ENCODE assay signal across 19 cellular contexts in the genomic region with DNA sequence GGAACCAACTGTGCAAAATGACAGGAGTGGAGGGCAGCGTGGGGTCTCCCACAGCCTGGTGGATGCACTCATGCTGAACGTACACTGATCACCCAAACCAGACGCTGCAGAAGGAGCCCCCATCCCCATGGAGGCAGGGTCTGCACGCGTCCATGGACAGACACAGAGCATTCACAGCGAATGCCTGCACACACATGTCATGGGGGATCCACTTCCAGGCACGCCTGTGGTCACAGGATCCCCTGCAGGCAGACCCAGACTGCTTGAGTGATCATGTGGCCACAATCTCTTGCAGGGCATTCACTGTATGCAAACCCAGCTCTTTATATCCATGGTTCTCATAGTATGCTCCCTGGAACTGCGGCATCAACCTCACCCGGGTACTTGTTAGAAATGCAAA. TPM values are rescaled to one million over a fixed set of nuclear protein-coding genes. Genes with fewer than 3 reads are reported as not detected.
DNase-seq lines count a peak whose midpoint lies in the region; ATAC-seq and TF ChIP-seq lines count a peak whose summit lies in the region.
"Had no signal": no experiment of that assay in that cellular context is flagged by ENCODE, and none has a peak within 500 bp of the region (broad histone marks: within the 10 kb centered on the region; RNA-seq: fewer than 3 reads in every experiment).

No MANE protein-coding gene starts in this region.

- H3K79me1 ChIP-seq in neuronal stem cell (ENCODE audit: low read depth, low read length) = no peaks in the 10 kb centered on the region

- H3K4ac ChIP-seq in neuronal stem cell (ENCODE audit: low read length) = no peak overlapping the region

- H2AFZ ChIP-seq in neuronal stem cell (ENCODE audit: low read length) = no peak overlapping the region
- H2AFZ ChIP-seq: GM23338 had no signal

- H3K4me1 ChIP-seq in BLaER1 (peaks cover 82% of the 10 kb centered on the region), RWPE2 (ENCODE audit: insufficient read depth, poor library complexity, severe bottlenecking) (peaks cover 14% of the 10 kb centered on the region), neuronal stem cell (ENCODE audit: control insufficient read depth in 2 of 2, insufficient read depth in 1 of 2, low read depth in 1 of 2, low read length in 2 of 2) (peaks cover 5 to 13% of the 10 kb centered on the region in 2 donors)

- H4K8ac ChIP-seq in neuronal stem cell (ENCODE audit: low read depth, low read length) = no peak overlapping the region

- ATAC-seq in RWPE2 (ENCODE audit: low read depth) (no peak), GM18907 (IDR thresholded peaks at IDR 0.05; ENCODE audit: unreplicated experiment) (no peak)
- no peak for ATAC-seq in activated CD4-positive, CD25-positive, alpha-beta regulatory T cell treated with anti-CD3 and anti-CD28 coated beads, Interleukin-2, amount 50 U/mL, for 24 hours
- ATAC-seq: GM12878, GM23338 had no signal

- H4K20me1 ChIP-seq in BLaER1 = peaks cover 42% of the 10 kb centered on the region

- WGBS in neuronal stem cell (ENCODE audit: extremely low coverage in 2 of 2, insufficient read length in 2 of 2, insufficient replicate concordance in 1 of 2), 2 donors = no CpG with 5 or more reads among the region's 9 CpGs

- H3K4me2 ChIP-seq in BLaER1 (peak overlapping the region; percentile 99), neuronal stem cell (ENCODE audit: insufficient read depth, low read length, poor library complexity, severe bottlenecking) (no peak overlapping the region)
- H3K4me2 ChIP-seq: GM23338 had no signal

- H4K91ac ChIP-seq in neuronal stem cell (ENCODE audit: low read depth, low read length, poor library complexity) = no peak overlapping the region

- H3K23ac ChIP-seq in neuronal stem cell (ENCODE audit: low read depth, low read length, poor library complexity) = no peak overlapping the region

- peak overlapping the region; percentile 10 for H3K14ac ChIP-seq in neuronal stem cell (ENCODE audit: low read length)

- no peak overlapping the region for H2BK15ac ChIP-seq in neuronal stem cell (ENCODE audit: low read length)

- peaks cover 41% of the 10 kb centered on the region for H3K27me3 ChIP-seq in BLaER1
- peaks cover 19% of the 10 kb centered on the region for H3K27me3 ChIP-seq in RWPE2 (ENCODE audit: insufficient read depth, poor library complexity, severe bottlenecking)
- H3K27me3 ChIP-seq in neuronal stem cell (ENCODE audit: control insufficient read depth in 3 of 3, insufficient read depth in 3 of 3, low read depth in 1 of 3, low read length in 3 of 3) = peaks cover 11 to 95% (median 47%) of the 10 kb centered on the region in 3 experiments

- H3K18ac ChIP-seq in neuronal stem cell (ENCODE audit: low read length) = no peak overlapping the region

- H3K9me3 ChIP-seq in BLaER1 (no peaks in the 10 kb centered on the region), RWPE2 (ENCODE audit: severe bottlenecking) (no peaks in the 10 kb centered on the region), neuronal stem cell (replicated peaks in 1 of 2; ENCODE audit: control insufficient read depth in 2 of 2, insufficient read depth in 1 of 2, low read depth in 1 of 2, low read length in 2 of 2) (peaks cover 0 to under 1% of the 10 kb centered on the region in 2 donors)

- no peak overlapping the region for H2BK120ac ChIP-seq in neuronal stem cell (ENCODE audit: low read depth, low read length)

- no peaks in the 10 kb centered on the region for H3K36me3 ChIP-seq in BLaER1
- no peaks in the 10 kb centered on the region for H3K36me3 ChIP-seq in RWPE2 (ENCODE audit: low read depth)
- H3K36me3 ChIP-seq in neuronal stem cell (replicated peaks in 1 of 2; ENCODE audit: control insufficient read depth in 2 of 2, insufficient read depth in 2 of 2, low read length in 2 of 2) = no peaks in the 10 kb centered on the region

- H3K4me3 ChIP-seq in BLaER1 (no peak overlapping the region), RWPE2 (ENCODE audit: severe bottlenecking) (no peak overlapping the region), neuronal stem cell (ENCODE audit: low read length in 2 of 2) (no peak overlapping the region)
- H3K4me3 ChIP-seq: GM12878, GM23338 had no signal

- H3K27ac ChIP-seq in BLaER1 = no peak overlapping the region
- H3K27ac ChIP-seq in RWPE2 (ENCODE audit: poor library complexity, severe bottlenecking) = no peak overlapping the region
- no peak overlapping the region for H3K27ac ChIP-seq in neuronal stem cell (replicated peaks; ENCODE audit: low read length)

- H2AK5ac ChIP-seq in neuronal stem cell (ENCODE audit: low read depth, low read length) = no peak overlapping the region

- no peak overlapping the region for H2BK5ac ChIP-seq in neuronal stem cell (ENCODE audit: low read length)

- TF ChIP-seq CTCF in RWPE2 (IDR thresholded peaks at IDR 0.05; ENCODE audit: poor library complexity, severe bottlenecking) = no peak

- H2BK12ac ChIP-seq in neuronal stem cell (ENCODE audit: low read length) = no peak overlapping the region

- H3K9ac ChIP-seq in BLaER1 (no peak overlapping the region), neuronal stem cell (ENCODE audit: low read depth, low read length, poor library complexity) (no peak overlapping the region)

- DNase-seq in M059J (ENCODE audit: low read depth) (peak; percentile 25), RWPE2 (ENCODE audit: low spot score) (peak; percentile 51), neuronal stem cell (ENCODE audit: low spot score) (no peak), GM03348 (ENCODE audit: low spot score) (no peak)
- DNase-seq: 8988T; AML-193; C1 segment of cervical spinal cord; Calu3; CD4-positive, alpha-beta T cell; DMS 273 treated with DMSO at 0.1 percent for 48 hours; H7 had no signal

RNA-seq across cellular contexts. Expression of a gene that starts 5.4 kb away (rescaled TPM):
- not detected in 2 replicates for total RNA-seq in M059J (2014; rRNA removed; shearing (Covaris generic))
- polyA plus RNA-seq in neuronal stem cell (2013, experiment 1 of 2) = 0.26 TPM
- 0.39 TPM for polyA plus RNA-seq in neuronal stem cell (2013, experiment 2 of 2)
- total RNA-seq: Calu3; CD4-positive, alpha-beta T cell; GM12878 had no signal
- polyA plus RNA-seq: IgD-negative memory B cell had no signal

RNA-seq across cellular contexts. Expression of a gene that starts 5.6 kb away (rescaled TPM):
- total RNA-seq in M059J (2014; rRNA removed; shearing (Covaris generic)) = not detected in 2 replicates
- polyA plus RNA-seq in neuronal stem cell (2013, experiment 1 of 2) = 0.01 TPM
- 0.03 TPM for polyA plus RNA-seq in neuronal stem cell (2013, experiment 2 of 2)
- total RNA-seq: Calu3; CD4-positive, alpha-beta T cell; Daoy; GM12878; HT1080 had no signal
- polyA plus RNA-seq: GM12878, GM23338, IgD-negative memory B cell had no signal

RNA-seq across cellular contexts. Expression of a gene that starts 15.0 kb away (rescaled TPM):
- total RNA-seq in M059J (2014; rRNA removed; shearing (Covaris generic)) = 8.4 and 12.4 TPM in 2 replicates
- polyA plus RNA-seq in neuronal stem cell (2013, experiment 1 of 2) = 2.5 TPM
- polyA plus RNA-seq in neuronal stem cell (2013, experiment 2 of 2) = 2.3 TPM

RNA-seq across cellular contexts. Expression of a gene that starts 22.4 kb away (rescaled TPM):
- total RNA-seq in M059J (2014; rRNA removed; shearing (Covaris generic)) = 16.6 and 27.8 TPM in 2 replicates
- 24.8 TPM for polyA plus RNA-seq in neuronal stem cell (2013, experiment 1 of 2)
- polyA plus RNA-seq in neuronal stem cell (2013, experiment 2 of 2) = 23.4 TPM

Comparison
In these comparisons a context has a peak if more than half of its experiments do, and no peak if none do; other contexts are left out.
1. DNase-seq: peak in M059J (single experiment) and RWPE2 (single experiment); none in neuronal stem cell (single experiment) and GM03348 (single experiment).